Comparison of ENCODE assay signal across 25 cellular contexts in the genomic region with DNA sequence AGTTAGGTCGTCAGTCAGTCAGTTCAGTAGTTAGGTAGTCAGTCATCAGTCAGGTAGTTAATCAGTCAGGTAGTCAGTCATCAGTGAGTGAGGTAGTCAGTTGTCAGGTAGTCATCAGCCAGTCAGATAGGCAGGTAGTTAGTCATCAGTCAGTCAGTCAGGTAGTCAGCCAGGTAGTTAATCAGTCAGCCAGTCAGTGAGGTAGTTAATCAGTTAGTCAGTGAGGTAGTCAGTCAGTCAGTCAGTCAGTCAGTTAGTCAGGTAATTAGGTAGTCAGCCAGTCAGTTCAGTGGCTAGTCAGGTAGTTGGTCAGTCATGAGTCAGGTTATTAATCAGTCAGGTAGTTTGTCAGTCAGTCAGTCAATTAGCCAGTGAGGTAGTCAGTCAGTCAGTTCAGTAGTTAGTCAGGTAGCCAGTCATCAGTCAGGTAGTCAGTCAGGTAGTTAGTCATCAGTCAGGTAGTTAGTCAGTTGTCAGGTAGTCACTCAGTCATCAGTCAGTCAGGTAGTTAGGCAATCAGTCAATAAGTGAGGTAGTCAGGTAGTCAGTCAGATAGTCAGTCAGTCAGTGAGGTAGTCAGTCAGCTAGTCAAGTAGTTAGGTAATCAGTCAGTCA. TPM values are rescaled to one million over a fixed set of nuclear protein-coding genes. Genes with fewer than 3 reads are reported as not detected.
"Had no signal": no experiment of that assay in that cellular context is flagged by ENCODE, and none has a peak within 500 bp of the region (broad histone marks: within the 10 kb centered on the region; RNA-seq: fewer than 3 reads in every experiment).

No MANE protein-coding gene starts in this region.

- FAIRE-seq: RCC 7860 had no signal

- H3K36me3 ChIP-seq: ascending aorta, cardiac muscle cell, MG63 had no signal

- H3K9me3 Mint-ChIP-seq: activated T-cell treated with anti-CD3 and anti-CD28 coated beads, Interleukin-2, amount 50 U/mL, for 24 hours; activated T-helper 2 cell treated with anti-CD3 and anti-CD28 coated beads, Interferon-gamma antibody, Interleukin-2, Interleukin-4, amounts not matched to agents 10 μg/mL and 5 μg/mL and 100 μg/mL, durations not matched to agents 14 hours and 24 hours and 36 hours; WTC11 had no signal

- H3K27me3 Mint-ChIP-seq: activated CD8-positive, alpha-beta memory T cell treated with anti-CD3 and anti-CD28 coated beads, Interleukin-2, amount 10 ng/mL, durations not matched to agents 7 days and 5 days; activated T-cell treated with anti-CD3 and anti-CD28 coated beads, Interleukin-2, amount 50 U/mL, for 24 hours had no signal

- H3K4me1 ChIP-seq: ascending aorta had no signal

- H3K36me3 Mint-ChIP-seq: activated CD8-positive, alpha-beta memory T cell treated with anti-CD3 and anti-CD28 coated beads, Interleukin-2, amount 10 ng/mL, durations not matched to agents 7 days and 5 days; brain; WTC11 had no signal

- H3K4me3 ChIP-seq: ascending aorta, cardiac muscle cell, MG63 had no signal

- H3K4me3 Mint-ChIP-seq: activated CD8-positive, alpha-beta memory T cell treated with anti-CD3 and anti-CD28 coated beads, Interleukin-2, amount 10 ng/mL, durations not matched to agents 7 days and 5 days; activated CD8-positive, alpha-beta T cell treated with anti-CD3 and anti-CD28 coated beads, Interleukin-2, amount 10 ng/mL, durations not matched to agents 7 days and 5 days; activated T-cell treated with anti-CD3 and anti-CD28 coated beads, Interleukin-2, amount 50 U/mL, for 24 hours; brain; T-helper 17 cell; WTC11 had no signal

- H3K9me3 ChIP-seq: ascending aorta had no signal

- H3K27ac ChIP-seq: ascending aorta, cardiac muscle cell had no signal

- H3K4me1 Mint-ChIP-seq: activated CD8-positive, alpha-beta memory T cell treated with anti-CD3 and anti-CD28 coated beads, Interleukin-2, amount 10 ng/mL, durations not matched to agents 7 days and 5 days; brain; T-helper 17 cell; WTC11 had no signal

- DNase-seq: activated CD4-positive, alpha-beta T cell treated with anti-CD3 and anti-CD28 coated beads for 48 hours; activated CD4-positive, alpha-beta T cell treated with anti-CD3 and anti-CD28 coated beads, Interleukin-2, amount 50 U/mL, for 4 hours; activated CD4-positive, CD25-positive, alpha-beta regulatory T cell treated with anti-CD3 and anti-CD28 coated beads, Interleukin-2, amount 50 U/mL, for 72 hours; activated CD8-positive, alpha-beta memory T cell treated with anti-CD3 and anti-CD28 coated beads, Interleukin-2, amount 10 ng/mL, durations not matched to agents 7 days and 5 days; activated CD8-positive, alpha-beta T cell treated with anti-CD3 and anti-CD28 coated beads, Interleukin-2, amount 10 ng/mL, durations not matched to agents 7 days and 5 days; activated gamma-delta T cell treated with Interleukin-2 at 50 U/mL for 16 hours; activated naive CD4-positive, alpha-beta T cell treated with anti-CD3 and anti-CD28 coated beads, Interleukin-2, amount 50 U/mL, for 16 hours; activated T-cell treated with anti-CD3 and anti-CD28 coated beads, Interleukin-2, amount 50 U/mL, for 24 hours; MG63; MV-4-11; NCI-H1092 treated with DMSO at 0.1 percent for 48 hours; NCI-H1417 treated with DMSO at 0.1 percent for 48 hours; NCI-H1694 treated with DMSO at 0.1 percent for 48 hours; NCI-H2029 treated with DMSO at 0.1 percent for 48 hours; NCI-H446; NCI-H524; SIG-M5; T-helper 17 cell; T-helper 9 cell had no signal

- H3K27me3 ChIP-seq: ascending aorta, cardiac muscle cell had no signal

- H3K27ac Mint-ChIP-seq: activated CD8-positive, alpha-beta memory T cell treated with anti-CD3 and anti-CD28 coated beads, Interleukin-2, amount 10 ng/mL, durations not matched to agents 7 days and 5 days; activated CD8-positive, alpha-beta T cell treated with anti-CD3 and anti-CD28 coated beads, Interleukin-2, amount 10 ng/mL, durations not matched to agents 7 days and 5 days; activated T-cell treated with anti-CD3 and anti-CD28 coated beads, Interleukin-2, amount 50 U/mL, for 24 hours; activated T-helper 2 cell treated with anti-CD3 and anti-CD28 coated beads, Interferon-gamma antibody, Interleukin-2, Interleukin-4, amounts not matched to agents 10 μg/mL and 5 μg/mL and 100 μg/mL, durations not matched to agents 14 hours and 24 hours and 36 hours; brain; T-helper 17 cell; WTC11 had no signal

- ATAC-seq: activated CD8-positive, alpha-beta memory T cell treated with anti-CD3 and anti-CD28 coated beads, Interleukin-2, amount 10 ng/mL, durations not matched to agents 7 days and 5 days; activated CD8-positive, alpha-beta T cell treated with anti-CD3 and anti-CD28 coated beads, Interleukin-2, amount 10 ng/mL, durations not matched to agents 7 days and 5 days; T-helper 17 cell; WTC11 had no signal

RNA-seq across cellular contexts. Expression of a gene that starts 16.3 kb away (rescaled TPM):
- total RNA-seq: activated CD8-positive, alpha-beta memory T cell treated with anti-CD3 and anti-CD28 coated beads, Interleukin-2, amount 10 ng/mL, durations not matched to agents 7 days and 5 days; activated CD8-positive, alpha-beta T cell treated with anti-CD3 and anti-CD28 coated beads, Interleukin-2, amount 10 ng/mL, durations not matched to agents 7 days and 5 days; activated T-helper 2 cell treated with anti-CD3 and anti-CD28 coated beads, Interferon-gamma antibody, Interleukin-2, Interleukin-4, amounts not matched to agents 10 μg/mL and 5 μg/mL and 100 μg/mL, durations not matched to agents 14 hours and 24 hours and 36 hours; ascending aorta; cardiac muscle cell; T-helper 17 cell; WTC11 had no signal
- polyA plus RNA-seq: cardiac muscle cell had no signal

RNA-seq across cellular contexts. Expression of a gene that starts 27.6 kb away (rescaled TPM):
- total RNA-seq: activated CD8-positive, alpha-beta memory T cell treated with anti-CD3 and anti-CD28 coated beads, Interleukin-2, amount 10 ng/mL, durations not matched to agents 7 days and 5 days; activated CD8-positive, alpha-beta T cell treated with anti-CD3 and anti-CD28 coated beads, Interleukin-2, amount 10 ng/mL, durations not matched to agents 7 days and 5 days; activated T-helper 2 cell treated with anti-CD3 and anti-CD28 coated beads, Interferon-gamma antibody, Interleukin-2, Interleukin-4, amounts not matched to agents 10 μg/mL and 5 μg/mL and 100 μg/mL, durations not matched to agents 14 hours and 24 hours and 36 hours; ascending aorta; cardiac muscle cell; T-helper 17 cell; WTC11 had no signal

RNA-seq across cellular contexts. Expression of a gene that starts 34.9 kb away (rescaled TPM):
- total RNA-seq: activated CD8-positive, alpha-beta memory T cell treated with anti-CD3 and anti-CD28 coated beads, Interleukin-2, amount 10 ng/mL, durations not matched to agents 7 days and 5 days; activated CD8-positive, alpha-beta T cell treated with anti-CD3 and anti-CD28 coated beads, Interleukin-2, amount 10 ng/mL, durations not matched to agents 7 days and 5 days; activated T-helper 2 cell treated with anti-CD3 and anti-CD28 coated beads, Interferon-gamma antibody, Interleukin-2, Interleukin-4, amounts not matched to agents 10 μg/mL and 5 μg/mL and 100 μg/mL, durations not matched to agents 14 hours and 24 hours and 36 hours; ascending aorta; cardiac muscle cell; T-helper 17 cell; WTC11 had no signal
- polyA plus RNA-seq: cardiac muscle cell had no signal

RNA-seq across cellular contexts. Expression of a gene that starts 49.9 kb away (rescaled TPM):
- total RNA-seq: activated CD8-positive, alpha-beta memory T cell treated with anti-CD3 and anti-CD28 coated beads, Interleukin-2, amount 10 ng/mL, durations not matched to agents 7 days and 5 days; activated CD8-positive, alpha-beta T cell treated with anti-CD3 and anti-CD28 coated beads, Interleukin-2, amount 10 ng/mL, durations not matched to agents 7 days and 5 days; activated T-helper 2 cell treated with anti-CD3 and anti-CD28 coated beads, Interferon-gamma antibody, Interleukin-2, Interleukin-4, amounts not matched to agents 10 μg/mL and 5 μg/mL and 100 μg/mL, durations not matched to agents 14 hours and 24 hours and 36 hours; ascending aorta; cardiac muscle cell; T-helper 17 cell; WTC11 had no signal

RNA-seq across cellular contexts. Expression of a gene that starts 56.7 kb away (rescaled TPM):
- total RNA-seq: activated CD8-positive, alpha-beta memory T cell treated with anti-CD3 and anti-CD28 coated beads, Interleukin-2, amount 10 ng/mL, durations not matched to agents 7 days and 5 days; activated CD8-positive, alpha-beta T cell treated with anti-CD3 and anti-CD28 coated beads, Interleukin-2, amount 10 ng/mL, durations not matched to agents 7 days and 5 days; activated T-helper 2 cell treated with anti-CD3 and anti-CD28 coated beads, Interferon-gamma antibody, Interleukin-2, Interleukin-4, amounts not matched to agents 10 μg/mL and 5 μg/mL and 100 μg/mL, durations not matched to agents 14 hours and 24 hours and 36 hours; ascending aorta; cardiac muscle cell; T-helper 17 cell; WTC11 had no signal
- polyA plus RNA-seq: cardiac muscle cell had no signal
